Comparison of ENCODE assay signal across 6 cellular contexts in the genomic region with DNA sequence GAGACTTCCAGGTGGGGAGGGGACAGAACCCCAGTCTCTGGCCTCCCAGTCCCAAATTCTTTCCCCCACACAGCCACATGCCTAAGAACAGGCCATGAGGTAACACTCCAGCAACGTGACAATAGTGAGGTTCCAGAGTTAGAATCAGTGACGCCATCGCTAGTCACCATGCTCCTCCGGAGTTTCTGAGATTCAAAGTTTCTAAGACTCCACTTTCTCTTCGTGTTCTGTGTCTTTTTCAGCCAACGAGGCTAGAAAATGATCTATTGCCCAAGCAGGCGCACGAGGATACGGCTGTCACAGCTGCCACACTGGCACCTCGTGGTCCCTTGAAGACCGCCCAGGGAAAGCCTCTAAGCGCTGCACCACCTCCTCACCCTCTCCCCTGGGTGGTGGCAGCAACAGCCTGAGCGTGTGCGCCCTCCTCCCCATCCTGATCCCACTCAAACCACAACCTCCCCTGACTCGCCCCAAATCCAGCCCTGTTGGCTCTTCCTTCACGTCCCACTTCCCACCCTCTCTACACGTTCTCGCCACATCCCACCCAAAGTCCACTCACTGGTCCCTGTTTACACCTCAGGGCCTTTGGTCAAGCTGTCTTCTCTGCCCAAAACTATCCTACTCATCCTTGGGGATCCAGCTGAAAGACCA. TPM values are rescaled to one million over a fixed set of nuclear protein-coding genes. Genes with fewer than 3 reads are reported as not detected.
DNase-seq lines count a peak whose midpoint lies in the region; ATAC-seq, FAIRE-seq and TF ChIP-seq lines count a peak whose summit lies in the region.

No MANE protein-coding gene starts in this region.

- peak; percentile 89 for DNase-seq in RKO (ENCODE audit: low spot score)
- DNase-seq in bronchial epithelial cell (ENCODE audit: low read depth) = peak; percentile 65
- no peak for DNase-seq in SW 1271 (lab: John Stamatoyannopoulos, UW)

- TF ChIP-seq CTCF in bronchial epithelial cell (IDR thresholded peaks at IDR 0.05; ENCODE audit: insufficient read depth, low read length, severe bottlenecking) = no peak
- TF ChIP-seq CTCF in neutrophil (IDR thresholded peaks at IDR 0.05) = no peak

- H3K36me3 ChIP-seq in bronchial epithelial cell (ENCODE audit: control insufficient read depth, insufficient read depth, low read length) = no peaks in the 10 kb centered on the region
- H3K36me3 ChIP-seq in neutrophil = no peaks in the 10 kb centered on the region

- no peaks in the 10 kb centered on the region for H3K9me3 ChIP-seq in neutrophil

- peaks cover 38 to 42% of the 10 kb centered on the region in 2 experiments for H3K4me1 ChIP-seq in neutrophil (ENCODE audit: control insufficient read depth in 1 of 2, insufficient read depth in 1 of 2, low read depth in 1 of 2, low read length in 1 of 2)

- H3K27me3 ChIP-seq in bronchial epithelial cell (ENCODE audit: control insufficient read depth, insufficient read depth, low read length) (no peaks in the 10 kb centered on the region), neutrophil (no peaks in the 10 kb centered on the region)

- FAIRE-seq in bronchial epithelial cell (lab: Jason Lieb, UNC) = no peak

- peak overlapping the region; percentile 52 for H3K4me3 ChIP-seq in bronchial epithelial cell (ENCODE audit: low read depth, low read length)
- H3K4me3 ChIP-seq in neutrophil (ENCODE audit: low read depth in 1 of 2, low read length in 1 of 2) = peak overlapping the region; percentile 73 to 78

- peak overlapping the region; percentile 95 for H3K27ac ChIP-seq in neutrophil

- ATAC-seq in GM21515 (IDR thresholded peaks at IDR 0.05; ENCODE audit: unreplicated experiment) (peak; percentile 9), HG03442 (IDR thresholded peaks at IDR 0.05; ENCODE audit: unreplicated experiment) (no peak)

RNA-seq across cellular contexts. Expression of a gene that starts 1.0 kb away (rescaled TPM):
- 25.8 and 32.6 TPM in 2 replicates for total RNA-seq in bronchial epithelial cell

RNA-seq across cellular contexts. Expression of a gene that starts 2.8 kb away (rescaled TPM):
- 0.13 TPM in 1 of 2 replicates, not detected in the other for total RNA-seq in bronchial epithelial cell

RNA-seq across cellular contexts. Expression of a gene that starts 28.1 kb away (rescaled TPM):
- total RNA-seq in bronchial epithelial cell = not detected in 2 replicates

RNA-seq across cellular contexts. Expression of a gene that starts 28.3 kb away (rescaled TPM):
- 673 and 821 TPM in 2 replicates for total RNA-seq in bronchial epithelial cell

RNA-seq across cellular contexts. Expression of a gene that starts 39.1 kb away (rescaled TPM):
- total RNA-seq in bronchial epithelial cell = 57.4 and 67.0 TPM in 2 replicates

Comparison
In these comparisons a context has a peak if more than half of its experiments do, and no peak if none do; other contexts are left out.
1. DNase-seq: peak in RKO (single experiment) and bronchial epithelial cell (single experiment); none in SW 1271 (0 of 2).